ENCODE assay signal across 23 cellular contexts in the genomic region with DNA sequence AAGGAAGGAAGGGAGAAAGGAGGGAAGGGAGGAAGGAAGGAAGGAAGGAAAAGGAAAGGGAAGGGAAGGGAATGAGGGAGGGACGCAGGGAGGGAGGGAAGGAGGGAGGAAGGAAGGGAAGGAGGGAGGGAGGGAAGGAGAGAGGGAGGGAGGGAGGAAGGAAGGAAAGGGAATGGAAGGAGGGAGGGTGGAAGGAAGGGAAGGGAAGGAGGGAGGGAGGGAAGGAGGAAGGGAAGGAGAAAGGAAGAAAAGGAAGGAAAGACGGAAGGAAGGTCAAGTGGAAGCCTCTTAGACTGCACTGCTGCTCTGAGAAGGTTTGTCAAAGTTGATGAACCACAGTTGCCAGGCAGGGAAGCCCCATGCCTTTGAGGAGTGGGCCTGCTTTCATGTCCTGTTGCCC.
"Had no signal": no experiment of that assay in that cellular context is flagged by ENCODE, and none has a peak within 500 bp of the region (broad histone marks: within the 10 kb centered on the region; RNA-seq: fewer than 3 reads in every experiment).

No MANE protein-coding gene starts in this region.

- H3K4me3 Mint-ChIP-seq: dendritic cell treated with granulocyte-macrophage colony-stimulating factor and Interleukin-4, amounts not matched to agents 40 ng/mL and 50 ng/mL, for 4 days; effector memory CD8-positive, alpha-beta T cell; endodermal cell had no signal

- H3K9me3 ChIP-seq: colonic mucosa, gastrocnemius medialis, lower lobe of right lung had no signal

- ATAC-seq: effector memory CD8-positive, alpha-beta T cell; esophagus mucosa; gastrocnemius medialis; heart right ventricle; left cardiac atrium; left lung; left ventricle myocardium superior; lower lobe of right lung had no signal

- H3K4me1 ChIP-seq: colonic mucosa, esophagus squamous epithelium, gastrocnemius medialis, heart right ventricle, left lung, lower lobe of right lung had no signal

- H3K9me3 Mint-ChIP-seq: effector memory CD8-positive, alpha-beta T cell; endodermal cell had no signal

- H3K4me3 ChIP-seq: colonic mucosa, esophagus squamous epithelium, gastrocnemius medialis, heart right ventricle, left lung, lower lobe of right lung had no signal

- H3K27ac Mint-ChIP-seq: dendritic cell treated with granulocyte-macrophage colony-stimulating factor and Interleukin-4, amounts not matched to agents 40 ng/mL and 50 ng/mL, for 4 days; effector memory CD8-positive, alpha-beta T cell; endodermal cell had no signal

- DNase-seq: colonic mucosa; cortex of kidney; effector CD8-positive, alpha-beta T cell; effector memory CD8-positive, alpha-beta T cell; endodermal cell; erythroblast; esophagus squamous epithelium; foreskin fibroblast; foreskin melanocyte; gastrocnemius medialis; glutamatergic neuron; head of caudate nucleus; heart right ventricle; hippocampal formation; left cardiac atrium; left lung; left ventricle myocardium superior; lower lobe of right lung; mesendoderm; midbrain had no signal

- H3K4me1 Mint-ChIP-seq: endodermal cell had no signal

- H3K27ac ChIP-seq: colonic mucosa, epithelial cell of prostate, esophagus squamous epithelium, gastrocnemius medialis, heart right ventricle, left lung, lower lobe of right lung had no signal

- H3K36me3 ChIP-seq: colonic mucosa, esophagus squamous epithelium, gastrocnemius medialis, heart right ventricle, left lung, lower lobe of right lung had no signal

- H3K27me3 ChIP-seq: colonic mucosa, esophagus squamous epithelium, gastrocnemius medialis, heart right ventricle, left lung had no signal
